8 cellular contexts compared by ENCODE assay signal in the genomic region with DNA sequence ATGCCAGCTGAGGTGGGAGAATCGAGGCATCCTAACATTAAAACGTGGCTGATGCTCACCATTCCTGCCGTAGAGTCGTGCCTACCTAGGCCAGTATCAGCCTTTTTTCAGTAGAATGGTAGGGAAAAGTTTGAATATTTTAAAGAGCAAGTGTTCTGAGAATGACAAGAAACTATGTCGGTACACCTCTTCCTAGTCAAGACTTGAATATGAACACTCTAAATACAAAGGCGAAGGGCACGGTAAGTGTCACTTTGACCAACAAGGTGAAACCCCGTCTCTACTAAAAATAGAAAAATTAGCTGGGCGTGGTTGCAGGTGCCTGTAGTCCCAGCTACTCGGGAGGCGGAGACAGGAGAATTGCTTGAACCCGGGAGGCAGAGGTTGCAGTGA. TPM values are rescaled to one million over a fixed set of nuclear protein-coding genes. Genes with fewer than 3 reads are reported as not detected.
DNase-seq lines count a peak whose midpoint lies in the region; ATAC-seq, FAIRE-seq and TF ChIP-seq lines count a peak whose summit lies in the region.

No MANE protein-coding gene starts in this region.

- no peaks in the 10 kb centered on the region for H4K20me1 ChIP-seq in GM12878 (ENCODE audit: control insufficient read depth, insufficient read depth)

- H2AK5ac ChIP-seq in mesendoderm (ENCODE audit: low read length), result no peak overlapping the region

- BruUV-seq in GM12878 (replicated peaks; lab: Mats Ljungman, UMichigan), result no TSS peak

- H2BK15ac ChIP-seq in mesendoderm (replicated peaks; ENCODE audit: low read depth), result no peak overlapping the region

- H3K23ac ChIP-seq in mesendoderm (ENCODE audit: low read length), result no peak overlapping the region

- no peak for FAIRE-seq in GM12878 (lab: Jason Lieb, UNC)

- ATAC-seq in heart right ventricle (no peak), left cardiac atrium (no peak), GM12878 (peak; percentile 26)

- peak overlapping the region; percentile 96 for H3K9ac ChIP-seq in GM12878 (ENCODE audit: control insufficient read depth, insufficient read depth, low read length)
- H3K9ac ChIP-seq in mesendoderm (ENCODE audit: low read length), result peak overlapping the region; percentile 93

- TF ChIP-seq CTCF in heart right ventricle (IDR thresholded peaks at IDR 0.05) (no peak), GM12878 (IDR thresholded peaks at IDR 0.05 in 2 of 3, conservative IDR thresholded peaks at IDR 0.05 in 1 of 3; ENCODE audit: control insufficient read depth in 2 of 3, extremely low read depth in 1 of 3, insufficient read depth in 1 of 3, low read depth in 3 of 3, low read length in 3 of 3) (no peak), vagina (IDR thresholded peaks at IDR 0.05) (no peak)

- in situ Hi-C loops in GM12878 (cut with MboI), result no loop called here

- no peak overlapping the region for H3K4ac ChIP-seq in mesendoderm (ENCODE audit: low read depth, low read length)

- H3K4me3 ChIP-seq in heart right ventricle, result peak overlapping the region; percentile 80 to 100 (median 98)
- peak overlapping the region; percentile 97 for H3K4me3 ChIP-seq in GM12878
- H3K4me3 ChIP-seq in mesendoderm (ENCODE audit: low read length), result peak overlapping the region; percentile 89
- peak overlapping the region; percentile 75 to 82 for H3K4me3 ChIP-seq in vagina

- SMC1A ChIA-PET in GM12878 (lab: Charles Lee; ENCODE audit: uncharacterized antibody, unreplicated experiment), result interaction anchor here (1.6 to 1.7 kb wide), 3 partner anchors 13 to 151 kb away, joined by 4 to 5 read pairs (median 4); partner anchors contain the start of gene LATS1

- TF ChIP-seq RAD21 in GM12878 (IDR thresholded peaks at IDR 0.05; ENCODE audit: insufficient read depth, low read depth, low read length), result no peak

- no peak for TF ChIP-seq EP300 in GM12878 (IDR thresholded peaks at IDR 0.05; ENCODE audit: borderline replicate concordance in 1 of 2, control insufficient read depth in 1 of 2, low read depth in 2 of 2, low read length in 2 of 2)

- H3K27me3 ChIP-seq in heart right ventricle, result no peaks in the 10 kb centered on the region
- no peaks in the 10 kb centered on the region for H3K27me3 ChIP-seq in GM12878 (replicated peaks in 1 of 2; ENCODE audit: control insufficient read depth in 2 of 2, insufficient read depth in 2 of 2, low read length in 1 of 2)
- H3K27me3 ChIP-seq in mesendoderm (ENCODE audit: insufficient read depth, low read length, poor library complexity), result no peaks in the 10 kb centered on the region
- H3K27me3 ChIP-seq in vagina, result no peaks in the 10 kb centered on the region

- H2BK120ac ChIP-seq in mesendoderm (ENCODE audit: low read depth, low read length), result no peak overlapping the region

- intact Hi-C loops in heart right ventricle (cut with DNase I) (loop anchor here in 3 of 10 donors (5.0 to 10.0 kb wide), 3 partner anchors 80 to 360 kb away; partner anchors contain the start of genes LATS1 (in 2 of the 3) and KATNA1 (in 1 of the 3)), left cardiac atrium (cut with DNase I) (no loop called here), GM12878 (cut with micrococcal nuclease; ENCODE audit: unreplicated experiment) (loop anchor here (2.0 to 5.0 kb wide), 4 partner anchors 82 to 180 kb away; partner anchors contain the start of genes KATNA1, LATS1, NUP43 and PCMT1), vagina (cut with DNase I) (no loop called here)

- H3K4me1 ChIP-seq in heart right ventricle (peaks cover 0 to 35% (median 20%) of the 10 kb centered on the region in 9 donors), GM12878 (ENCODE audit: control insufficient read depth, insufficient read depth, low read length) (peaks cover 13% of the 10 kb centered on the region; the same call in 1 of the 2 replicates), mesendoderm (ENCODE audit: control insufficient read depth, low read depth, low read length) (no peaks in the 10 kb centered on the region), vagina (peaks cover 14% of the 10 kb centered on the region)

- H3K4me2 ChIP-seq in GM12878 (ENCODE audit: control insufficient read depth, insufficient read depth) (peak overlapping the region; percentile 77), mesendoderm (ENCODE audit: low read length) (peak overlapping the region; percentile 90)

- no peak overlapping the region for H4K8ac ChIP-seq in mesendoderm (ENCODE audit: low read depth, low read length)

- H3K79me1 ChIP-seq in mesendoderm (ENCODE audit: low read length), result peaks cover 7% of the 10 kb centered on the region

- H3K56ac ChIP-seq in mesendoderm (ENCODE audit: low read length), result no peak overlapping the region

- H4K5ac ChIP-seq in mesendoderm (ENCODE audit: low read length), result no peak overlapping the region

- no peaks in the 10 kb centered on the region for H3K36me3 ChIP-seq in heart right ventricle
- no peaks in the 10 kb centered on the region for H3K36me3 ChIP-seq in GM12878 (ENCODE audit: control insufficient read depth in 2 of 2, insufficient read depth in 2 of 2, low read length in 1 of 2)
- H3K36me3 ChIP-seq in mesendoderm (ENCODE audit: control insufficient read depth, insufficient read depth, low read length), result no peaks in the 10 kb centered on the region
- no peaks in the 10 kb centered on the region for H3K36me3 ChIP-seq in vagina

- POLR2A ChIA-PET in GM12878 (lab: Charles Lee), result interaction anchor here (0.6 to 2.0 kb wide), 2 partner anchors 76 to 151 kb away, joined by 4 to 6 read pairs; no protein-coding TSS in a partner anchor

- DNase-seq in heart right ventricle (no peak), left cardiac atrium (no peak), GM12878 (ENCODE audit: low read depth, low spot score) (no peak), mesendoderm (no peak), vagina (ENCODE audit: extremely low spot score in 2 of 2) (no peak), cortex of kidney (lab: John Stamatoyannopoulos, UW) (no peak), H4 (ENCODE audit: low spot score) (no peak), NCI-H1694 treated with DMSO at 0.1 percent for 48 hours (lab: John Stamatoyannopoulos, UW) (no peak)

- peak overlapping the region; percentile 86 for H2AFZ ChIP-seq in GM12878 (ENCODE audit: control insufficient read depth, low read depth, low read length)

- TF ChIP-seq POLR2A in GM12878 (IDR thresholded peaks at IDR 0.05; ENCODE audit: low read depth, low read length) (no peak), vagina (IDR thresholded peaks at IDR 0.05) (no peak)

- no peak overlapping the region for H2BK5ac ChIP-seq in mesendoderm (ENCODE audit: low read length)

- CTCF ChIA-PET in GM12878 (lab: Yijun Ruan, JAX), result interaction anchor here (0.7 kb wide), 1 partner anchor 67 kb away, joined by 3 read pairs; no protein-coding TSS in a partner anchor

- H3K9me3 ChIP-seq in heart right ventricle (no peaks in the 10 kb centered on the region), GM12878 (replicated peaks; ENCODE audit: control insufficient read depth, insufficient read depth, low read length) (no peaks in the 10 kb centered on the region), vagina (no peaks in the 10 kb centered on the region)

- peak overlapping the region in 9 of 10 donors; percentile 44 to 97 (median 95) for H3K27ac ChIP-seq in heart right ventricle
- H3K27ac ChIP-seq in GM12878 (ENCODE audit: control insufficient read depth, insufficient read depth), result peak overlapping the region; percentile 94
- no peak overlapping the region for H3K27ac ChIP-seq in mesendoderm (ENCODE audit: low read depth, low read length)
- H3K27ac ChIP-seq in vagina, result peak overlapping the region; percentile 78

- WGBS in heart right ventricle, 2 donors, result 40 to 43% methylated on average over 12 of the region's 12 CpGs
- 1% methylated on average over 12 of the region's 12 CpGs for WGBS in GM12878 (ENCODE audit: insufficient coverage, insufficient replicate concordance, low lambda C conversion rate, missing lambda C conversion rate)
- no CpG with 5 or more reads among the region's 12 CpGs for WGBS in mesendoderm (ENCODE audit: extremely low coverage, insufficient coverage, low lambda C conversion rate)

- H3K79me2 ChIP-seq in GM12878 (ENCODE audit: control insufficient read depth, insufficient read depth, low read length) (peaks cover 50% of the 10 kb centered on the region), mesendoderm (ENCODE audit: control insufficient read depth, insufficient read depth, low read length) (peaks cover 14% of the 10 kb centered on the region)

- no peak overlapping the region for H3K18ac ChIP-seq in mesendoderm (ENCODE audit: low read length)

- RAD21 ChIA-PET in GM12878 (lab: Charles Lee; ENCODE audit: unreplicated experiment), result interaction anchor here (0.9 to 2.2 kb wide), 3 partner anchors 20 to 150 kb away, joined by 3 to 8 read pairs (median 3); no protein-coding TSS in a partner anchor

RNA-seq across cellular contexts. Expression of gene GINM1, which starts 1.0 kb away (rescaled TPM):
- total RNA-seq in heart right ventricle (10 to 100 TPM; 48.6 to 59.3 (median 55.7) TPM), left cardiac atrium (10 to 100 TPM; 46.0 to 59.4 TPM), GM12878 (2014; rRNA removed) (30.8 and 35.4 TPM in 2 replicates), GM12878 (2014; rRNA removed; fragmentation: Illumina TruSeq; extraction: Trizol) (37.3 and 37.4 TPM in 2 replicates), GM12878 (2021) (28.7 and 29.3 TPM in 2 replicates), vagina (36.1 TPM)
- polyA plus RNA-seq in heart right ventricle (10 to 100 TPM; 26.8 to 46.1 TPM), GM12878 (2011; rRNA removed) (21.3 and 31.0 TPM in 2 replicates), GM12878 (2014; fragmentation: Illumina TruSeq; extraction: Trizol) (30.8 and 36.1 TPM in 2 replicates), GM12878 (2014; fragmentation: Nextera tagmentation; extraction: Ambion mirVana) (10 to 100 TPM; 10.6 to 20.3 TPM), GM12878 (2014; rRNA removed) (28.0 and 31.0 TPM in 2 replicates), GM12878 (2016; fragmentation: Nextera tagmentation; extraction: Ambion mirVana) (10 to 100 TPM; 37.9 to 38.1 TPM)
- total RNA-seq in GM12878 (2013; cell fraction: nucleolus; rRNA removed), result 32.0 and 35.4 TPM in 2 replicates
- polyA plus RNA-seq in GM12878 (2011; ENCODE audit: low read depth), result 15.6 TPM
- polyA plus RNA-seq in GM12878 (2011; cell fraction: cytosol; rRNA removed), result 9.6 and 10.9 TPM in 2 replicates
- 5.8 and 6.3 TPM in 2 replicates for polyA plus RNA-seq in GM12878 (2011; cell fraction: nucleus; rRNA removed)
- polyA plus RNA-seq in GM12878 (2012), result 31.9 and 39.5 TPM in 2 replicates
- 6.1 and 7.5 TPM in 2 replicates for polyA minus RNA-seq in GM12878 (2011; rRNA and poly(A)+ RNA removed)
- polyA minus RNA-seq in GM12878 (2011; cell fraction: cytosol; rRNA and poly(A)+ RNA removed), result 7.8 and 9.6 TPM in 2 replicates
- 2.5 and 3.4 TPM in 2 replicates for polyA minus RNA-seq in GM12878 (2011; cell fraction: nucleus; rRNA and poly(A)+ RNA removed)
- polyA plus RNA-seq in mesendoderm (2013, experiment 1 of 2), result 23.6 TPM
- 22.9 TPM for polyA plus RNA-seq in mesendoderm (2013, experiment 2 of 2)
- total RNA-seq in H4 (2014; rRNA removed; shearing (Covaris generic)), result 19.9 and 27.6 TPM in 2 replicates

RNA-seq across cellular contexts. Expression of gene PPIL4, which starts 21.3 kb away (rescaled TPM):
- total RNA-seq in heart right ventricle, result 10 to 100 TPM; 15.2 to 22.0 (median 18.1) TPM
- polyA plus RNA-seq in heart right ventricle, result 10 to 100 TPM in 1 of 2 donors, 1 to 10 TPM in 1; 9.4 to 15.1 TPM
- 10 to 100 TPM; 18.1 to 23.3 TPM for total RNA-seq in left cardiac atrium
- 30.6 TPM in 2 replicates for total RNA-seq in GM12878 (2013; cell fraction: nucleolus; rRNA removed)
- 11.9 and 18.0 TPM in 2 replicates for total RNA-seq in GM12878 (2014; rRNA removed)
- total RNA-seq in GM12878 (2014; rRNA removed; fragmentation: Illumina TruSeq; extraction: Trizol), result 27.2 and 28.4 TPM in 2 replicates
- total RNA-seq in GM12878 (2021), result 13.1 and 14.7 TPM in 2 replicates
- polyA plus RNA-seq in GM12878 (2011; ENCODE audit: low read depth), result 4.9 TPM
- polyA plus RNA-seq in GM12878 (2011; rRNA removed), result 8.0 and 12.9 TPM in 2 replicates
- 1.6 and 2.0 TPM in 2 replicates for polyA plus RNA-seq in GM12878 (2011; cell fraction: cytosol; rRNA removed)
- 4.0 and 6.4 TPM in 2 replicates for polyA plus RNA-seq in GM12878 (2011; cell fraction: nucleus; rRNA removed)
- polyA plus RNA-seq in GM12878 (2012), result 11.1 and 15.6 TPM in 2 replicates
- polyA plus RNA-seq in GM12878 (2014; fragmentation: Illumina TruSeq; extraction: Trizol), result 25.3 and 34.9 TPM in 2 replicates
- 10 to 100 TPM; 24.7 to 25.9 TPM for polyA plus RNA-seq in GM12878 (2014; fragmentation: Nextera tagmentation; extraction: Ambion mirVana)
- 8.8 and 12.0 TPM in 2 replicates for polyA plus RNA-seq in GM12878 (2014; rRNA removed)
- 10 to 100 TPM; 24.0 to 27.6 TPM for polyA plus RNA-seq in GM12878 (2016; fragmentation: Nextera tagmentation; extraction: Ambion mirVana)
- 3.9 and 5.7 TPM in 2 replicates for polyA minus RNA-seq in GM12878 (2011; rRNA and poly(A)+ RNA removed)
- 3.0 and 4.8 TPM in 2 replicates for polyA minus RNA-seq in GM12878 (2011; cell fraction: cytosol; rRNA and poly(A)+ RNA removed)
- 1.8 and 3.4 TPM in 2 replicates for polyA minus RNA-seq in GM12878 (2011; cell fraction: nucleus; rRNA and poly(A)+ RNA removed)
- 40.4 TPM for polyA plus RNA-seq in mesendoderm (2013, experiment 1 of 2)
- polyA plus RNA-seq in mesendoderm (2013, experiment 2 of 2), result 40.9 TPM
- total RNA-seq in vagina, result 20.1 TPM
- total RNA-seq in H4 (2014; rRNA removed; shearing (Covaris generic)), result 19.2 and 19.7 TPM in 2 replicates
